ENCODE assay signal across 7 cellular contexts in genomic region chr21:6530653-6531052, GRCh38.
DNase-seq lines count a peak whose midpoint lies in the region; ATAC-seq and TF ChIP-seq lines count a peak whose summit lies in the region.
"Not testable (repeated sequence)": the region's sequence is repeated elsewhere in the genome, so short reads cannot be mapped to it uniquely, and the experiment has no call there.

No MANE protein-coding gene starts in this region.

- DNase-seq in GM23338 (ENCODE audit: low spot score); Panc1 (ENCODE audit: low read depth, low spot score); activated CD8-positive, alpha-beta T cell treated with anti-CD3 and anti-CD28 coated beads for 36 hours; left ventricle myocardium superior; left lung; mucosa of descending colon; stimulated activated naive B cell treated with anti-CD40 and anti-IgM and Interleukin-4, amounts not matched to agents 10 μg/mL and 1 μg/mL and 100 μg/mL, for 72 hours: not testable (repeated sequence)

- H3K27ac Mint-ChIP-seq in GM23338; activated CD8-positive, alpha-beta T cell treated with anti-CD3 and anti-CD28 coated beads for 36 hours; stimulated activated naive B cell treated with anti-CD40 and anti-IgM and Interleukin-4, amounts not matched to agents 10 μg/mL and 1 μg/mL and 100 μg/mL, for 72 hours: not testable (repeated sequence)

- in situ Hi-C loops in Panc1 (cut with HindIII; ENCODE audit: low pct_unique_long_range_greater_than_20kb, low sequenced_read_pairs): not testable (repeated sequence)

- H3K9me3 Mint-ChIP-seq in GM23338; activated CD8-positive, alpha-beta T cell treated with anti-CD3 and anti-CD28 coated beads for 36 hours; stimulated activated naive B cell treated with anti-CD40 and anti-IgM and Interleukin-4, amounts not matched to agents 10 μg/mL and 1 μg/mL and 100 μg/mL, for 72 hours: not testable (repeated sequence)

- not testable (repeated sequence) for H3K4me3 Mint-ChIP-seq in GM23338; activated CD8-positive, alpha-beta T cell treated with anti-CD3 and anti-CD28 coated beads for 36 hours; stimulated activated naive B cell treated with anti-CD40 and anti-IgM and Interleukin-4, amounts not matched to agents 10 μg/mL and 1 μg/mL and 100 μg/mL, for 72 hours

- not testable (repeated sequence) for H3K9me2 ChIP-seq in GM23338 (ENCODE audit: insufficient read depth)

- CTCF ChIA-PET in Panc1 (lab: Charles Lee); activated CD8-positive, alpha-beta T cell treated with anti-CD3 and anti-CD28 coated beads for 36 hours (lab: Charles Lee): not testable (repeated sequence)

- H3K27me3 ChIP-seq in GM23338 (ENCODE audit: insufficient read depth); Panc1 (ENCODE audit: control insufficient read depth, insufficient read depth, low read length); left lung: not testable (repeated sequence)

- intact Hi-C loops in Panc1 (cut with micrococcal nuclease; ENCODE audit: unreplicated experiment); activated CD8-positive, alpha-beta T cell treated with anti-CD3 and anti-CD28 coated beads for 36 hours (cut with micrococcal nuclease); left ventricle myocardium superior (cut with micrococcal nuclease); left lung (cut with DNase I); mucosa of descending colon (cut with DNase I, micrococcal nuclease): not testable (repeated sequence)

- not testable (repeated sequence) for BruUV-seq in Panc1 (replicated peaks; lab: Mats Ljungman, UMichigan)

- not testable (repeated sequence) for H3K4me1 Mint-ChIP-seq in GM23338; activated CD8-positive, alpha-beta T cell treated with anti-CD3 and anti-CD28 coated beads for 36 hours (ENCODE audit: low read depth); stimulated activated naive B cell treated with anti-CD40 and anti-IgM and Interleukin-4, amounts not matched to agents 10 μg/mL and 1 μg/mL and 100 μg/mL, for 72 hours

- not testable (repeated sequence) for H3K9me3 ChIP-seq in Panc1 (ENCODE audit: control insufficient read depth, insufficient read depth, low read depth, low read length); left lung; mucosa of descending colon

- H3K27me3 Mint-ChIP-seq in GM23338 (ENCODE audit: insufficient read depth, low read depth, poor library complexity); activated CD8-positive, alpha-beta T cell treated with anti-CD3 and anti-CD28 coated beads for 36 hours; stimulated activated naive B cell treated with anti-CD40 and anti-IgM and Interleukin-4, amounts not matched to agents 10 μg/mL and 1 μg/mL and 100 μg/mL, for 72 hours: not testable (repeated sequence)

- H3K79me2 ChIP-seq in GM23338 (replicated peaks; ENCODE audit: insufficient read depth): not testable (repeated sequence)

- H3K4me2 ChIP-seq in GM23338: not testable (repeated sequence)

- peak; percentile 91 for ATAC-seq in GM23338
- ATAC-seq in Panc1: peak; percentile 82
- ATAC-seq in activated CD8-positive, alpha-beta T cell treated with anti-CD3 and anti-CD28 coated beads for 36 hours: peak; percentile 42
- ATAC-seq in left ventricle myocardium superior: peak; percentile 46
- ATAC-seq in left lung: peak; percentile 76
- ATAC-seq in mucosa of descending colon: peak; percentile 62
- peak; percentile 45 to 69 for ATAC-seq in stimulated activated naive B cell treated with anti-CD40 and anti-IgM and Interleukin-4, amounts not matched to agents 10 μg/mL and 1 μg/mL and 100 μg/mL, for 72 hours (replicated peaks)

- POLR2A ChIA-PET in Panc1 (lab: Charles Lee); activated CD8-positive, alpha-beta T cell treated with anti-CD3 and anti-CD28 coated beads for 36 hours (lab: Charles Lee): not testable (repeated sequence)

- H3K27ac ChIP-seq in GM23338 (ENCODE audit: low read depth); Panc1 (ENCODE audit: low read length); left lung: not testable (repeated sequence)

- not testable (repeated sequence) for H2AFZ ChIP-seq in GM23338

- H3K36me3 ChIP-seq in GM23338 (ENCODE audit: insufficient read depth); Panc1 (ENCODE audit: control insufficient read depth, insufficient read depth, low read length); left lung; mucosa of descending colon (ENCODE audit: low read depth): not testable (repeated sequence)

- H3F3A ChIP-seq in GM23338 (replicated peaks; ENCODE audit: low read depth): not testable (repeated sequence)

- not testable (repeated sequence) for H4K20me1 ChIP-seq in GM23338 (replicated peaks; ENCODE audit: insufficient read depth)

- TF ChIP-seq CTCF in GM23338 (conservative IDR thresholded peaks at IDR 0.05; ENCODE audit: low read depth in 2 of 2); Panc1 (IDR thresholded peaks at IDR 0.05); activated CD8-positive, alpha-beta T cell treated with anti-CD3 and anti-CD28 coated beads for 36 hours (IDR thresholded peaks at IDR 0.05); left lung (IDR thresholded peaks at IDR 0.05); mucosa of descending colon (IDR thresholded peaks at IDR 0.05): not testable (repeated sequence)

- H3K36me3 Mint-ChIP-seq in GM23338 (ENCODE audit: low read depth); activated CD8-positive, alpha-beta T cell treated with anti-CD3 and anti-CD28 coated beads for 36 hours (ENCODE audit: low read depth); stimulated activated naive B cell treated with anti-CD40 and anti-IgM and Interleukin-4, amounts not matched to agents 10 μg/mL and 1 μg/mL and 100 μg/mL, for 72 hours: not testable (repeated sequence)

- not testable (repeated sequence) for H3K4me3 ChIP-seq in GM23338; Panc1 (ENCODE audit: low read depth in 2 of 2, low read length in 2 of 2); left lung; mucosa of descending colon

- not testable (repeated sequence) for H3K4me1 ChIP-seq in GM23338 (ENCODE audit: insufficient read depth); Panc1 (ENCODE audit: control insufficient read depth, insufficient read depth, low read length); left lung; mucosa of descending colon (ENCODE audit: low read depth)
